ENCODE assay signal across 15 cellular contexts in the genomic region with DNA sequence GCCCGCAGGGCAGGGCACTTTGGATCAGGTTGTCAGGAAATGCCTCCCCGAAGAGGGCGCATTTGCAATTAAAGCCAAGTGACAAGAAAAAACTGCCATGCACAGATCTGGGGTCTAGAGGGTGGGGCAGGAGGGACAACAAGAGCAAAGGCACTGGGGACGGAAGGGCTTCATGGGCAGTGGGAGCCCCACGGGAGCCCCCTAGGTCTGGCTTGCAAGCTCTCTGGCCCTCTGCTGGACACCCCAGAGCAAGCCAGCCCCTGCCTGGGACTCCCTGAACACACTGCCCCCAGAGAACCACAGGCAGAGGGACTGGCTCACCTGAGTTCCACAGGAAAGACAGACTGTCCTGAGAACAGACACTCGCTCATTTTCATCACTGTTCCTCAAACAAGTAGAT. TPM values are rescaled to one million over a fixed set of nuclear protein-coding genes. Genes with fewer than 3 reads are reported as not detected.
DNase-seq lines count a peak whose midpoint lies in the region; ATAC-seq and TF ChIP-seq lines count a peak whose summit lies in the region.
"Had no signal": no experiment of that assay in that cellular context is flagged by ENCODE, and none has a peak within 500 bp of the region (broad histone marks: within the 10 kb centered on the region; RNA-seq: fewer than 3 reads in every experiment).

No MANE protein-coding gene starts in this region.

- DNase-seq in SK-MEL-5 (ENCODE audit: low read depth, low spot score) (peak; percentile 9), foreskin fibroblast (peak in 1 of 2 donors; percentile 9), ascending aorta (ENCODE audit: low spot score in 2 of 2) (no peak), glomerular visceral epithelial cell (ENCODE audit: extremely low spot score) (no peak)
- no peak for DNase-seq in activated CD4-positive, alpha-beta T cell treated with anti-CD3 and anti-CD28 coated beads, Interleukin-2, amount 50 U/mL, for 1 hour
- DNase-seq: activated CD4-positive, CD25-positive, alpha-beta regulatory T cell treated with anti-CD3 and anti-CD28 coated beads, Interleukin-2, amount 50 U/mL, for 72 hours; islet precursor cell; KBM-7; NCI-H187; NCI-H524 treated with DMSO at 0.1 percent for 48 hours; SIG-M5; stimulated activated CD4-positive, alpha-beta T cell treated with anti-CD3 and anti-CD28 coated beads, Interleukin-1b, Interleukin-23, amount 100 ng/mL, for 48 hours had no signal

- in situ Hi-C loops in SK-MEL-5 (cut with HindIII; ENCODE audit: low pct_unique_long_range_greater_than_20kb, low sequenced_read_pairs): no loop called here

- intact Hi-C loops in ascending aorta (cut with DNase I): no loop called here

- H3K27me3 ChIP-seq in ascending aorta: no peaks in the 10 kb centered on the region

- H3K27ac ChIP-seq in 22Rv1: no peak overlapping the region
- no peak overlapping the region for H3K27ac ChIP-seq in ascending aorta

- TF ChIP-seq CTCF in 22Rv1 (IDR thresholded peaks at IDR 0.05) (0 out of 2 replicates have a peak, but pooled peaks have one; percentile 8), GM12872 (IDR thresholded peaks at IDR 0.05; ENCODE audit: insufficient read depth, low read depth, low read length) (peak; percentile 47), foreskin fibroblast (IDR thresholded peaks at IDR 0.05; ENCODE audit: low read depth, low read length) (peak; percentile 17), ascending aorta (IDR thresholded peaks at IDR 0.05) (no peak)

- no peak overlapping the region for H3K4me3 ChIP-seq in foreskin fibroblast (ENCODE audit: low read depth in 1 of 2, low read length in 2 of 2)
- no peak overlapping the region for H3K4me3 ChIP-seq in ascending aorta

- H3K4me1 ChIP-seq in ascending aorta: no peaks in the 10 kb centered on the region

- H3K36me3 ChIP-seq in ascending aorta: no peaks in the 10 kb centered on the region

- H3K9me3 ChIP-seq in ascending aorta: no peaks in the 10 kb centered on the region

- ATAC-seq in HG03521 (IDR thresholded peaks at IDR 0.05; ENCODE audit: unreplicated experiment): no peak

RNA-seq across cellular contexts. Expression of a gene that starts 30.2 kb away (rescaled TPM):
- 54.7 and 60.3 TPM in 2 replicates for total RNA-seq in SK-MEL-5 (2014; rRNA removed; shearing (Covaris generic))
- polyA plus RNA-seq in SK-MEL-5 (2015; cell fraction: cytosol; rRNA removed): 45.2 and 72.6 TPM in 2 replicates
- polyA plus RNA-seq in SK-MEL-5 (2015; cell fraction: nucleus; rRNA removed): 29.7 and 57.9 TPM in 2 replicates
- 37.8 TPM for total RNA-seq in ascending aorta

Comparison
In these comparisons a context has a peak if more than half of its experiments do, and no peak if none do; other contexts are left out.
1. CTCF ChIP-seq: peak in 22Rv1 (single experiment), GM12872 (single experiment) and foreskin fibroblast (single experiment); none in ascending aorta (0 of 3).